In genomic region chr17:45852535-45853297, GRCh38 we compare ENCODE assay signal across 8 cellular contexts. TPM values are rescaled to one million over a fixed set of nuclear protein-coding genes. Genes with fewer than 3 reads are reported as not detected.
A peak's percentile ranks its signal among the peaks of the same experiment; 100 is the strongest.
DNase-seq lines count a peak whose midpoint lies in the region; ATAC-seq and TF ChIP-seq lines count a peak whose summit lies in the region.

No MANE protein-coding gene starts in this region.

- H2BK15ac ChIP-seq in H9 (ENCODE audit: low read depth, low read length): no peak overlapping the region

- no peak overlapping the region for H3K4ac ChIP-seq in H9 (ENCODE audit: low read depth, low read length)

- H2BK20ac ChIP-seq in H9 (ENCODE audit: low read depth, low read length, poor library complexity, severe bottlenecking): no peak overlapping the region

- H3K4me3 ChIP-seq in epithelial cell of proximal tubule (ENCODE audit: low read depth, low read length): no peak overlapping the region

- no peak overlapping the region for H2BK12ac ChIP-seq in H9 (ENCODE audit: insufficient read length, low read depth, low read length)

- no peak overlapping the region for H3K56ac ChIP-seq in H9 (ENCODE audit: insufficient read length, low read depth, low read length)

- H3K4me2 ChIP-seq in H9 (ENCODE audit: insufficient read depth, insufficient read length, low read length): no peak overlapping the region

- DNase-seq in AML-193 (lab: John Stamatoyannopoulos, UW) (peak; percentile 60 to 70), H9 (peak; percentile 73), NCI-H748 treated with DMSO at 0.1 percent for 48 hours (lab: John Stamatoyannopoulos, UW) (peak; percentile 47), epithelial cell of proximal tubule (ENCODE audit: low read depth) (no peak), nephron progenitor cell (peak; percentile 76), substantia nigra (lab: John Stamatoyannopoulos, UW) (peak in 34 of 49 donors; percentile 7 to 73 (median 42))
- peak; percentile 16 to 58 (median 31) for DNase-seq in activated CD8-positive, alpha-beta memory T cell treated with anti-CD3 and anti-CD28 coated beads for 48 hours (ENCODE audit: low read depth in 2 of 3, low spot score in 2 of 3)

- TF ChIP-seq CTCF in H9 (conservative IDR thresholded peaks at IDR 0.05): peak; percentile 96
- TF ChIP-seq CTCF in epithelial cell of proximal tubule (conservative IDR thresholded peaks at IDR 0.05; ENCODE audit: low read depth, low read length): peak; percentile 94
- TF ChIP-seq CTCF in nephron progenitor cell (IDR thresholded peaks at IDR 0.05): peak; percentile 89

- H3K23ac ChIP-seq in H9 (ENCODE audit: insufficient read length, low read depth, low read length): no peak overlapping the region

- H3K4me1 ChIP-seq in H9 (ENCODE audit: insufficient read depth, low read length): no peaks in the 10 kb centered on the region

- no peaks in the 10 kb centered on the region for H3K79me1 ChIP-seq in H9 (ENCODE audit: insufficient read depth, low read depth, low read length, poor library complexity, severe bottlenecking)

- H3K27ac Mint-ChIP-seq in H9 (no peak overlapping the region), nephron progenitor cell (no peak overlapping the region)

- H2AK5ac ChIP-seq in H9 (ENCODE audit: insufficient read length, low read length): no peak overlapping the region

- H2AFZ ChIP-seq in H9 (ENCODE audit: low read length): no peak overlapping the region

- H3K14ac ChIP-seq in H9 (ENCODE audit: insufficient read depth, low read length): no peak overlapping the region

- H3K27me3 ChIP-seq in H9 (ENCODE audit: insufficient read depth, low read length): peaks cover 3% of the 10 kb centered on the region; the same call in 1 of the 2 replicates

- H2BK5ac ChIP-seq in H9 (ENCODE audit: insufficient read length, low read length): no peak overlapping the region

- ATAC-seq in GM18498 (IDR thresholded peaks at IDR 0.05; ENCODE audit: unreplicated experiment): no peak

- H3K9ac ChIP-seq in H9 (ENCODE audit: extremely low read depth, insufficient read length, low read length): no peak overlapping the region

- WGBS in H9 (ENCODE audit: extremely low coverage, insufficient read length, low lambda C conversion rate): no CpG with 5 or more reads among the region's 12 CpGs

- H4K20me1 ChIP-seq in H9 (ENCODE audit: control insufficient read depth, insufficient read depth, insufficient read length): no peaks in the 10 kb centered on the region

- H3K27me3 Mint-ChIP-seq in H9 (ENCODE audit: low read depth) (peaks cover 28% of the 10 kb centered on the region), nephron progenitor cell (ENCODE audit: low read depth, poor library complexity) (peaks cover 35% of the 10 kb centered on the region)

- H3K23me2 ChIP-seq in H9 (ENCODE audit: insufficient read length, low read depth, low read length, poor library complexity, severe bottlenecking): no peaks in the 10 kb centered on the region

- no peak overlapping the region for H4K5ac ChIP-seq in H9 (ENCODE audit: insufficient read length, low read depth, low read length)

- no peaks in the 10 kb centered on the region for H3K9me3 ChIP-seq in H9 (ENCODE audit: control insufficient read depth, low read depth, low read length)

- H3K9me3 Mint-ChIP-seq in H9 (0 out of 5 replicates have a peak, but pooled peaks cover 0 to 3% of the 10 kb centered on the region in 2 experiments), nephron progenitor cell (no peaks in the 10 kb centered on the region)

- H3K4me3 Mint-ChIP-seq in H9 (no peak overlapping the region), nephron progenitor cell (no peak overlapping the region)

- H3K4me1 Mint-ChIP-seq in H9: peaks cover 0 to 3% of the 10 kb centered on the region in 2 experiments; a peak in 1 of 4 replicates
- H3K4me1 Mint-ChIP-seq in nephron progenitor cell: no peaks in the 10 kb centered on the region

- H3K36me3 Mint-ChIP-seq in H9 (ENCODE audit: insufficient read depth in 1 of 3, low read depth in 3 of 3): no peaks in the 10 kb centered on the region
- H3K36me3 Mint-ChIP-seq in nephron progenitor cell (ENCODE audit: low read depth): no peaks in the 10 kb centered on the region

- H4K91ac ChIP-seq in H9 (ENCODE audit: insufficient read length, low read depth, low read length): no peak overlapping the region

- no peak overlapping the region for H2BK120ac ChIP-seq in H9 (ENCODE audit: low read depth, low read length, poor library complexity, severe bottlenecking)

- H3K27ac ChIP-seq in H9 (ENCODE audit: insufficient read length, low read depth, low read length) (no peak overlapping the region), substantia nigra (ENCODE audit: low read depth, low read length, poor library complexity, severe bottlenecking) (no peak overlapping the region)

- H3K18ac ChIP-seq in H9 (ENCODE audit: insufficient read length, low read depth, low read length): no peak overlapping the region

- no peak overlapping the region for H3T11ph ChIP-seq in H9 (ENCODE audit: low read length)

- no peak overlapping the region for H4K8ac ChIP-seq in H9 (replicated peaks; ENCODE audit: insufficient read length, low read depth, low read length)

- no peaks in the 10 kb centered on the region for H3K79me2 ChIP-seq in H9 (ENCODE audit: insufficient read depth, low read length)

RNA-seq across cellular contexts. Expression of gene SPPL2C, which starts 8.0 kb away (rescaled TPM):
- not detected in 2 replicates for total RNA-seq in H9 (2021)
- total RNA-seq in epithelial cell of proximal tubule: not detected in 2 replicates

RNA-seq across cellular contexts. Expression of gene MAPT, which starts 41.6 kb away (rescaled TPM):
- 1.3 and 1.6 TPM in 2 replicates for total RNA-seq in H9 (2021)
- total RNA-seq in epithelial cell of proximal tubule: 0.06 and 0.07 TPM in 2 replicates
